9 cellular contexts compared by ENCODE assay signal in the genomic region with DNA sequence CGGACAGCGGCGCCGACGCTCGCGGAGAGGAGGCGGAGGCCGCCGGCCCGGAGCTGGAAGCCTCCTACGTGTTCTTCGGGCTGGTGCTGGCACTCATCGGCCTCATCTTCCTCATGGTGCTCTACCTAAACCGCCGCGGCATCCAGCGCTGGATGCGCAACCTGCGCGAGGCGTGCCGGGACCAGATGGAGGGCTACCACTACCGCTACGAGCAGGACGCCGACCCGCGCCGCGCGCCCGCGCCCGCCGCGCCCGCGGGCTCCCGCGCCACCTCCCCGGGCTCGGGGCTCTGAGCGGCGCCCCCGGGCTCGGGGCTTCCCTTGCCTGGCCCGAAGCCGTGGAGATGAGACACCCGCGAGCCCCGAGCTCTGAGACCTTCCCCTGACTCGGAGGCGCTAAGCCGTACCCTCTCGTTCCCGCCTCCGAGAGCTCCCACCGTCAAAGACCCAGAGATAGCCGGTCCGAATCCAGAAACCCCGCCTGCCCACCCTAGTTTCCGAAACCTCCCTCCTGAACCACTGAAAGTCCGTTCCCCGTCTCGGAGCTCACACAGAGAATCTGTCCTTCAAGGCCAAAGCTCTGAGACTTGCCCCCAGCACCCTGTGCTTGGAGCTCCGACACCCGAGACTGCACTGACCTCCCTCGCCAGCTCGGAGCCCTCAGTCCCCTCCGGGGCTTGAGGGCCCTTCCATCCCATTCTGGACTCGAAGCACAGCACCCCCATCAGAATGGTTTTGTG. TPM values are rescaled to one million over a fixed set of nuclear protein-coding genes. Genes with fewer than 3 reads are reported as not detected.
DNase-seq lines count a peak whose midpoint lies in the region; ATAC-seq and TF ChIP-seq lines count a peak whose summit lies in the region.
"Had no signal": no experiment of that assay in that cellular context is flagged by ENCODE, and none has a peak within 500 bp of the region (broad histone marks: within the 10 kb centered on the region; RNA-seq: fewer than 3 reads in every experiment).

No MANE protein-coding gene starts in this region.

- H3K9me3 ChIP-seq in T-helper 17 cell (ENCODE audit: control insufficient read depth, low read length, poor library complexity, severe bottlenecking) = no peaks in the 10 kb centered on the region
- H3K9me3 ChIP-seq in iPS DF 6.9 (ENCODE audit: control insufficient read depth, insufficient read depth, low read length) = no peaks in the 10 kb centered on the region

- H3K27me3 Mint-ChIP-seq in T-helper 17 cell = peaks cover 28% of the 10 kb centered on the region

- in situ Hi-C loops in GM13976 (cut with MboI; ENCODE audit: low sequenced_read_pairs, unreplicated experiment) = loop anchor here (10.0 kb wide), 1 partner anchor 217 kb away; no protein-coding TSS in a partner anchor

- H3K27me3 ChIP-seq in iPS DF 6.9 (ENCODE audit: control insufficient read depth, insufficient read depth, low read length) = peaks cover 23% of the 10 kb centered on the region

- H3K36me3 ChIP-seq in iPS DF 6.9 (ENCODE audit: control insufficient read depth, insufficient read depth, low read length) = no peaks in the 10 kb centered on the region

- peak; percentile 48 for ATAC-seq in T-helper 17 cell
- peak; percentile 30 for ATAC-seq in stimulated activated naive CD8-positive, alpha-beta T cell treated with anti-CD3 and anti-CD28 coated beads, Interleukin-15, Interleukin-2, amounts not matched to agents 100 U/mL and 50 U/mL, for 24 hours

- H3K36me3 Mint-ChIP-seq in T-helper 17 cell (ENCODE audit: low read depth) = peaks cover 5% of the 10 kb centered on the region

- H3K27ac ChIP-seq in iPS DF 6.9 (ENCODE audit: low read length) = no peak overlapping the region

- peaks cover 10% of the 10 kb centered on the region for H3K4me1 Mint-ChIP-seq in T-helper 17 cell

- no peak for TF ChIP-seq CTCF in GM13976 (IDR thresholded peaks at IDR 0.05; ENCODE audit: borderline replicate concordance, control extremely low read depth, extremely low read depth, insufficient read depth, missing control alignments)

- H3K4me1 ChIP-seq in iPS DF 6.9 (ENCODE audit: control insufficient read depth, insufficient read depth, low read length) = peaks cover 9% of the 10 kb centered on the region

- DNase-seq in NCI-H2227 (lab: John Stamatoyannopoulos, UW; ENCODE audit: unreplicated experiment) (peak; percentile 63), NCI-H2227 treated with DMSO at 0.1 percent for 48 hours (lab: John Stamatoyannopoulos, UW) (no peak), T-helper 17 cell (no peak), iPS DF 6.9 (ENCODE audit: low read depth, low spot score) (no peak), NCI-H2196 (lab: John Stamatoyannopoulos, UW; ENCODE audit: unreplicated experiment) (no peak), GM13976 (ENCODE audit: low spot score) (no peak), NAMALWA (ENCODE audit: low spot score) (no peak)
- DNase-seq in stimulated activated naive CD8-positive, alpha-beta T cell treated with anti-CD3 and anti-CD28 coated beads, Interleukin-15, Interleukin-2, amounts not matched to agents 100 U/mL and 50 U/mL, for 24 hours = no peak

- H3K27ac Mint-ChIP-seq in T-helper 17 cell = no peak overlapping the region

- H3K4me3 ChIP-seq in iPS DF 6.9 (ENCODE audit: low read length) = peak overlapping the region; percentile 61; the same call in 1 of the 2 replicates

- peak overlapping the region; percentile 87 for H3K4me3 Mint-ChIP-seq in T-helper 17 cell

- no CpG with 5 or more reads among the region's 72 CpGs for WGBS in iPS DF 6.9 (ENCODE audit: insufficient coverage, insufficient read length)

RNA-seq across cellular contexts. Expression of gene TPBGL, which starts 1.5 kb away (rescaled TPM):
- total RNA-seq in T-helper 17 cell = under 1 TPM; 0.42 to 0.60 TPM
- total RNA-seq: NCI-H460 had no signal
